1 cellular context compared by ENCODE assay signal in the genomic region with DNA sequence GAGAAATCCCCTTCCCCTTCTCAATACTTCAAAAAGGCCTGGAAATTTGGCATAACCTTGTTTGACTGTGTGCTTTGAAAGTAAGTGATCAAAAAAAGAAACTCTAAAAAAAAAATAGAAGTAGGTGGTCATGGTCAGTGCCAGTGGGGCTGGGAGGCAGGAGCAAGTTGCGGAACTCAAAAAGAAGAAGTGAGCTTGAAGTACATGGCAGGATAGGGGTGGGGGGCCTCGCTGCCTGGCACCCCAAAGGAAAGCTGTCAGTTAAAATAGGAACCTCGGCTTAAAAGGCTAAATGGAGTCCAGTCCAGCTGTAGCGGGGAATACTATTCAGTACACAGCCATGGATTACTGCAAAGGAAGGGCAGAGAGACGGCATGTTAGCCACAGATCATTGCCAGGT.
TF ChIP-seq lines count a peak whose summit lies in the region.

No MANE protein-coding gene starts in this region.

TF ChIP-seq in GM12878, 131 proteins besides CTCF, POLR2A, EP300 and RAD21 (continued from another document):
- TF ChIP-seq ZBTB40 (IDR thresholded peaks at IDR 0.05; ENCODE audit: borderline replicate concordance) (no peak), IKZF2 (IDR thresholded peaks at IDR 0.05) (peak; percentile 47 to 63), RFX5 (IDR thresholded peaks at IDR 0.05; ENCODE audit: low read depth, low read length) (no peak), GABPA (IDR thresholded peaks at IDR 0.05; ENCODE audit: low read depth) (no peak), MTA2 (IDR thresholded peaks at IDR 0.05; ENCODE audit: low read depth) (peak; percentile 53), EED (IDR thresholded peaks at IDR 0.05; ENCODE audit: low read depth) (peak; percentile 70; the same call in 1 of the 2 replicates), RELA (IDR thresholded peaks at IDR 0.05; ENCODE audit: borderline replicate concordance, partially characterized antibody) (no peak), HDAC2 (IDR thresholded peaks at IDR 0.05) (no peak), BHLHE40 (IDR thresholded peaks at IDR 0.05; ENCODE audit: borderline replicate concordance in 1 of 2, low read depth in 2 of 2, low read length in 1 of 2) (0 out of 4 replicates have a peak, but pooled peaks of 1 of the 2 experiments have one; percentile 9), FOXM1 (IDR thresholded peaks at IDR 0.05; ENCODE audit: low read depth, low read length) (no peak), ZNF687 (IDR thresholded peaks at IDR 0.05) (no peak), NR2C1 (IDR thresholded peaks at IDR 0.05) (no peak), ZNF592 (IDR thresholded peaks at IDR 0.05) (no peak), HCFC1 (IDR thresholded peaks at IDR 0.05; ENCODE audit: low read length) (no peak), POLR2AphosphoS5 (IDR thresholded peaks at IDR 0.05; ENCODE audit: low read length) (no peak), ZNF24 (IDR thresholded peaks at IDR 0.05) (no peak), RAD51 (IDR thresholded peaks at IDR 0.05) (no peak), HDAC6 (IDR thresholded peaks at IDR 0.05; ENCODE audit: unreplicated experiment) (no peak), USF1 (IDR thresholded peaks at IDR 0.05; ENCODE audit: borderline replicate concordance, extremely low read length, insufficient read depth, low read depth, low read length) (no peak), SIN3A (IDR thresholded peaks at IDR 0.05; ENCODE audit: low read depth, low read length) (no peak), PAX5 (IDR thresholded peaks at IDR 0.05; ENCODE audit: borderline replicate concordance, low read depth, low read length) (no peak), CHD4 (IDR thresholded peaks at IDR 0.05) (no peak), NBN (IDR thresholded peaks at IDR 0.05) (no peak), GATAD2B (conservative IDR thresholded peaks at IDR 0.05; ENCODE audit: low read depth) (0 out of 2 replicates have a peak, but pooled peaks have one; percentile 30), STAT3 (IDR thresholded peaks at IDR 0.05; ENCODE audit: low read depth, low read length) (no peak), POLR2AphosphoS2 (IDR thresholded peaks at IDR 0.05; ENCODE audit: low read depth, low read length) (no peak), RB1 (IDR thresholded peaks at IDR 0.05; ENCODE audit: borderline replicate concordance) (no peak), HSF1 (IDR thresholded peaks at IDR 0.05; ENCODE audit: low read depth, low read length) (no peak), CHD2 (IDR thresholded peaks at IDR 0.05; ENCODE audit: borderline replicate concordance, low read depth, low read length) (peak; percentile 32; the same call in 1 of the 2 replicates), RBBP5 (conservative IDR thresholded peaks at IDR 0.05) (no peak), TAF1 (IDR thresholded peaks at IDR 0.05; ENCODE audit: borderline replicate concordance, low read depth, low read length) (no peak), TARDBP (IDR thresholded peaks at IDR 0.05; ENCODE audit: borderline replicate concordance) (no peak), MEF2B (IDR thresholded peaks at IDR 0.05; ENCODE audit: partially characterized antibody, poor library complexity, severe bottlenecking) (peak; percentile 20), DPF2 (IDR thresholded peaks at IDR 0.05) (0 out of 2 replicates have a peak, but pooled peaks have one; percentile 14), NRF1 (conservative IDR thresholded peaks at IDR 0.05; ENCODE audit: low read depth, low read length) (no peak)
- TF ChIP-seq, protein P1, sequence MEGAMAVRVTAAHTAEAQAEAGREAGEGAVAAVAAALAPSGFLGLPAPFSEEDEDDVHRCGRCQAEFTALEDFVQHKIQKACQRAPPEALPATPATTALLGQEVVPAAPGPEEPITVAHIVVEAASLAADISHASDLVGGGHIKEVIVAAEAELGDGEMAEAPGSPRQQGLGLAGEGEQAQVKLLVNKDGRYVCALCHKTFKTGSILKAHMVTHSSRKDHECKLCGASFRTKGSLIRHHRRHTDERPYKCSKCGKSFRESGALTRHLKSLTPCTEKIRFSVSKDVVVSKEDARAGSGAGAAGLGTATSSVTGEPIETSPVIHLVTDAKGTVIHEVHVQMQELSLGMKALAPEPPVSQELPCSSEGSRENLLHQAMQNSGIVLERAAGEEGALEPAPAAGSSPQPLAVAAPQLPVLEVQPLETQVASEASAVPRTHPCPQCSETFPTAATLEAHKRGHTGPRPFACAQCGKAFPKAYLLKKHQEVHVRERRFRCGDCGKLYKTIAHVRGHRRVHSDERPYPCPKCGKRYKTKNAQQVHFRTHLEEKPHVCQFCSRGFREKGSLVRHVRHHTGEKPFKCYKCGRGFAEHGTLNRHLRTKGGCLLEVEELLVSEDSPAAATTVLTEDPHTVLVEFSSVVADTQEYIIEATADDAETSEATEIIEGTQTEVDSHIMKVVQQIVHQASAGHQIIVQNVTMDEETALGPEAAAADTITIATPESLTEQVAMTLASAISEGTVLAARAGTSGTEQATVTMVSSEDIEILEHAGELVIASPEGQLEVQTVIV (IDR thresholded peaks at IDR 0.05; ENCODE audit: borderline replicate concordance, partially characterized antibody) = no peak
